Comparison of ENCODE assay signal across 5 cellular contexts in the genomic region with DNA sequence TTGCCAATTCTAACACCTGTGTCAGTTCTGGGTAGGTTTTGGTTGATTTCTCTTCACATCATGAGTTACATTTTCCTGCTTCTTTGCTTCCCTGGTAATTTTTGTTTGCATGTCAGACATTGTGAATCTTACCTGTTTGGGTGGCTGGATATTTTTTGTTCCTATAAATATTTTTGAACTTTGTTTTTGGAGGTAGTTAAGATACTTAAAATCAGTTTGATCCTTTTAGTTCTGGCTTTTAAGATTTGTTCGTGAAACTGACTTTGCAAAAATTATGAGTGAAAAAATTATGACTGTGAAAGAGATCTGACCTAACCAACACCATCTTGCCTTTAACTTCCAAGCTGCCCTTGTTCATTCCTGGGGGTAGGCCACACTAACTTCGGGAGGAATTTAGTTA.
"Had no signal": no experiment of that assay in that cellular context is flagged by ENCODE, and none has a peak within 500 bp of the region (broad histone marks: within the 10 kb centered on the region; RNA-seq: fewer than 3 reads in every experiment).

No MANE protein-coding gene starts in this region.

- DNase-seq: IMR-90, KBM-7, KG1 had no signal

- FAIRE-seq: HepG2, K562 had no signal
